16 cellular contexts compared by ENCODE assay signal in the genomic region with DNA sequence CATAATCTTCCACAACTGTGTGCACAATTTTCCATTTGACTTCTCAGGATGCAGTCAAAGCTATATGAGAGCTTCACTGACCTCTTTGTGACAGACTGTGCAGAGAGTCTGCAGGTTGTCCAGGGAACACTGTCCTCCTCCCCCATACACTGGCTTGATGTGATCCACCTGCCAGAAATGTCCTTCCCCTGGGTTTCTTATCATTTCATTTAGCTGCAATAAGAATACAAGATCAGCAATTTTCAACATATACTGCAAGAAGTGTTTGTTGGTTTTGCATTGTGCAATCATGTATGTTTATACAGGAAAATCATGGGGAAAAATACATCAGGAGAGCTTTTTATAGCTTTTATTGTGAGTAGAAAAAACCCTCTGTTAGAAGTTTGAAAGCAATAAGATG.
"Had no signal": no experiment of that assay in that cellular context is flagged by ENCODE, and none has a peak within 500 bp of the region (broad histone marks: within the 10 kb centered on the region; RNA-seq: fewer than 3 reads in every experiment).

No MANE protein-coding gene starts in this region.

- ATAC-seq: activated CD4-positive, alpha-beta T cell treated with anti-CD3 and anti-CD28 coated beads for 36 hours; activated CD8-positive, alpha-beta T cell treated with anti-CD3 and anti-CD28 coated beads for 36 hours; effector memory CD8-positive, alpha-beta T cell; gastroesophageal sphincter; left ventricle myocardium superior; stimulated activated memory B cell treated with anti-CD40 and anti-IgM and Interleukin-4, amounts not matched to agents 10 μg/mL and 1 μg/mL and 100 μg/mL, for 72 hours had no signal

- H3K27ac Mint-ChIP-seq: activated CD4-positive, alpha-beta T cell treated with anti-CD3 and anti-CD28 coated beads for 36 hours; activated CD8-positive, alpha-beta T cell treated with anti-CD3 and anti-CD28 coated beads for 36 hours; activated naive CD8-positive, alpha-beta T cell; dendritic cell treated with granulocyte-macrophage colony-stimulating factor and Interleukin-4, amounts not matched to agents 40 ng/mL and 50 ng/mL, for 4 days; effector memory CD8-positive, alpha-beta T cell; stimulated activated memory B cell treated with anti-CD40 and anti-IgM and Interleukin-4, amounts not matched to agents 10 μg/mL and 1 μg/mL and 100 μg/mL, for 72 hours; T-helper 1 cell treated with Interleukin-12 subunit alpha and Interleukin-12 subunit beta and Interleukin-4 antibody, amounts not matched to agents 30 μg/mL and 1 μg/mL, for 36 hours had no signal

- H3K9me3 Mint-ChIP-seq: activated CD8-positive, alpha-beta T cell treated with anti-CD3 and anti-CD28 coated beads for 36 hours; dendritic cell treated with granulocyte-macrophage colony-stimulating factor and Interleukin-4, amounts not matched to agents 40 ng/mL and 50 ng/mL, for 4 days; effector memory CD8-positive, alpha-beta T cell; stimulated activated memory B cell treated with anti-CD40 and anti-IgM and Interleukin-4, amounts not matched to agents 10 μg/mL and 1 μg/mL and 100 μg/mL, for 72 hours; T-helper 1 cell treated with Interleukin-12 subunit alpha and Interleukin-12 subunit beta and Interleukin-4 antibody, amounts not matched to agents 30 μg/mL and 1 μg/mL, for 36 hours had no signal

- H3K4me1 Mint-ChIP-seq: activated CD4-positive, alpha-beta T cell treated with anti-CD3 and anti-CD28 coated beads for 36 hours; stimulated activated memory B cell treated with anti-CD40 and anti-IgM and Interleukin-4, amounts not matched to agents 10 μg/mL and 1 μg/mL and 100 μg/mL, for 72 hours had no signal

- H3K4me3 Mint-ChIP-seq: activated CD4-positive, alpha-beta T cell treated with anti-CD3 and anti-CD28 coated beads for 36 hours; activated CD8-positive, alpha-beta T cell treated with anti-CD3 and anti-CD28 coated beads for 36 hours; activated naive CD8-positive, alpha-beta T cell; dendritic cell treated with granulocyte-macrophage colony-stimulating factor and Interleukin-4, amounts not matched to agents 40 ng/mL and 50 ng/mL, for 4 days; effector memory CD8-positive, alpha-beta T cell; stimulated activated memory B cell treated with anti-CD40 and anti-IgM and Interleukin-4, amounts not matched to agents 10 μg/mL and 1 μg/mL and 100 μg/mL, for 72 hours; T-helper 1 cell treated with Interleukin-12 subunit alpha and Interleukin-12 subunit beta and Interleukin-4 antibody, amounts not matched to agents 30 μg/mL and 1 μg/mL, for 36 hours had no signal

- H3K27me3 Mint-ChIP-seq: activated CD4-positive, alpha-beta T cell treated with anti-CD3 and anti-CD28 coated beads for 36 hours; activated CD8-positive, alpha-beta T cell treated with anti-CD3 and anti-CD28 coated beads for 36 hours; activated naive CD8-positive, alpha-beta T cell; dendritic cell treated with granulocyte-macrophage colony-stimulating factor and Interleukin-4, amounts not matched to agents 40 ng/mL and 50 ng/mL, for 4 days; effector memory CD8-positive, alpha-beta T cell; stimulated activated memory B cell treated with anti-CD40 and anti-IgM and Interleukin-4, amounts not matched to agents 10 μg/mL and 1 μg/mL and 100 μg/mL, for 72 hours had no signal

- DNase-seq: activated CD4-positive, alpha-beta T cell treated with anti-CD3 and anti-CD28 coated beads for 36 hours; activated CD8-positive, alpha-beta memory T cell treated with anti-CD3 and anti-CD28 coated beads, Interleukin-2, amount 50 U/mL, for 4 hours; activated CD8-positive, alpha-beta T cell treated with anti-CD3 and anti-CD28 coated beads for 36 hours; activated effector memory CD4-positive, alpha-beta T cell treated with anti-CD3 and anti-CD28 coated beads, Interleukin-2, amount 50 U/mL, for 16 hours; activated T-cell treated with anti-CD3 and anti-CD28 coated beads, Interleukin-2, amount 50 U/mL, for 48 hours; effector memory CD8-positive, alpha-beta T cell; islet precursor cell; left ventricle myocardium superior; mesendoderm; stimulated activated CD4-positive, alpha-beta T cell treated with anti-CD3 and anti-CD28 coated beads, Interleukin-2, amount 100 ng/mL, for 24 hours; WERI-Rb-1 had no signal
